8 cellular contexts compared by ENCODE assay signal in genomic region chr16:77236063-77236511, GRCh38. TPM values are rescaled to one million over a fixed set of nuclear protein-coding genes. Genes with fewer than 3 reads are reported as not detected.
A peak's percentile ranks its signal among the peaks of the same experiment; 100 is the strongest.
DNase-seq lines count a peak whose midpoint lies in the region; ATAC-seq and TF ChIP-seq lines count a peak whose summit lies in the region.

No MANE protein-coding gene starts in this region.

- no peaks in the 10 kb centered on the region for H4K20me1 ChIP-seq in BLaER1

- no peak overlapping the region for H3K27ac ChIP-seq in BLaER1
- H3K27ac ChIP-seq in liver (ENCODE audit: low read depth in 1 of 2, low read length in 2 of 2): no peak overlapping the region

- ATAC-seq in HG03378 (IDR thresholded peaks at IDR 0.05; ENCODE audit: unreplicated experiment): peak; percentile 96
- peak; percentile 97 for ATAC-seq in activated CD4-positive, alpha-beta T cell treated with anti-CD3 and anti-CD28 coated beads for 36 hours

- no peak overlapping the region for H3K4me3 Mint-ChIP-seq in activated CD4-positive, alpha-beta T cell treated with anti-CD3 and anti-CD28 coated beads for 36 hours
- H3K4me3 Mint-ChIP-seq in chondrocyte (ENCODE audit: unreplicated experiment): peak overlapping the region; percentile 49

- CTCF ChIA-PET in activated CD4-positive, alpha-beta T cell treated with anti-CD3 and anti-CD28 coated beads for 36 hours (lab: Charles Lee): interaction anchor here (0.6 to 10.2 kb wide), 24 partner anchors 10 to 593 kb away, joined by 3 to 153 read pairs (median 3); no protein-coding TSS in a partner anchor

- WGBS in liver: 2% methylated on average over 21 of the region's 21 CpGs

- no peak overlapping the region for H3K9ac ChIP-seq in BLaER1
- no peak overlapping the region for H3K9ac ChIP-seq in liver (ENCODE audit: low read depth in 1 of 2, low read length in 2 of 2)

- peaks cover 4% of the 10 kb centered on the region; the same call in 1 of the 2 replicates for H3K4me1 ChIP-seq in BLaER1
- H3K4me1 ChIP-seq in liver (ENCODE audit: control insufficient read depth in 4 of 4, insufficient read depth in 4 of 4, low read length in 3 of 4): peaks cover 0 to 3% (median 2%) of the 10 kb centered on the region in 4 donors

- H3K36me3 Mint-ChIP-seq in activated CD4-positive, alpha-beta T cell treated with anti-CD3 and anti-CD28 coated beads for 36 hours (ENCODE audit: low read depth): no peaks in the 10 kb centered on the region
- H3K36me3 Mint-ChIP-seq in chondrocyte (ENCODE audit: low read depth): no peaks in the 10 kb centered on the region

- H3K4me1 Mint-ChIP-seq in activated CD4-positive, alpha-beta T cell treated with anti-CD3 and anti-CD28 coated beads for 36 hours: peaks cover 3% of the 10 kb centered on the region
- H3K4me1 Mint-ChIP-seq in chondrocyte (ENCODE audit: low read depth): peaks cover 3% of the 10 kb centered on the region

- H3K36me3 ChIP-seq in BLaER1: no peaks in the 10 kb centered on the region
- no peaks in the 10 kb centered on the region for H3K36me3 ChIP-seq in liver (ENCODE audit: control insufficient read depth in 4 of 4, insufficient read depth in 3 of 4, low read depth in 1 of 4, low read length in 3 of 4)

- peaks cover 6% of the 10 kb centered on the region for H3K27me3 Mint-ChIP-seq in activated CD4-positive, alpha-beta T cell treated with anti-CD3 and anti-CD28 coated beads for 36 hours
- H3K27me3 Mint-ChIP-seq in chondrocyte (ENCODE audit: low read depth): peaks cover 21% of the 10 kb centered on the region

- H3K9me3 ChIP-seq in BLaER1 (no peaks in the 10 kb centered on the region), liver (ENCODE audit: control insufficient read depth in 4 of 4, low read length in 3 of 4) (no peaks in the 10 kb centered on the region)

- peak overlapping the region; percentile 61 for H3K4me2 ChIP-seq in BLaER1

- peak; percentile 99 for TF ChIP-seq CTCF in chondrocyte (IDR thresholded peaks at IDR 0.05)
- peak; percentile 100 for TF ChIP-seq CTCF in liver (IDR thresholded peaks at IDR 0.05; ENCODE audit: low read depth, low read length, missing input control)

- intact Hi-C loops in activated CD4-positive, alpha-beta T cell treated with anti-CD3 and anti-CD28 coated beads for 36 hours (cut with DNase I, micrococcal nuclease): loop anchor here (1.0 to 10.0 kb wide), 7 partner anchors 72 to 769 kb away; partner anchors contain the start of gene ADAMTS18 (in 2 of the 2)

- POLR2A ChIA-PET in activated CD4-positive, alpha-beta T cell treated with anti-CD3 and anti-CD28 coated beads for 36 hours (lab: Charles Lee): interaction anchor here (0.5 kb wide), 1 partner anchor 865 kb away, joined by 3 read pairs; no protein-coding TSS in a partner anchor

- DNase-seq in GM19240 (ENCODE audit: insufficient read length, low spot score) (peak; percentile 70), NCI-H510A treated with DMSO at 0.1 percent for 48 hours (lab: John Stamatoyannopoulos, UW) (peak; percentile 86), chondrocyte (ENCODE audit: low spot score) (no peak)
- peak; percentile 94 for DNase-seq in activated CD4-positive, alpha-beta T cell treated with anti-CD3 and anti-CD28 coated beads for 36 hours
- DNase-seq in stimulated activated CD4-positive, alpha-beta T cell treated with anti-CD3 and anti-CD28 coated beads, Interleukin-4, amount 100 ng/mL, for 48 hours (ENCODE audit: low read depth in 2 of 2): peak; percentile 78 to 85

- H3K9me3 Mint-ChIP-seq in activated CD4-positive, alpha-beta T cell treated with anti-CD3 and anti-CD28 coated beads for 36 hours (ENCODE audit: low read depth): no peaks in the 10 kb centered on the region
- H3K9me3 Mint-ChIP-seq in chondrocyte (ENCODE audit: low read depth): no peaks in the 10 kb centered on the region

- TF ChIP-seq RAD21 in liver (IDR thresholded peaks at IDR 0.05): peak; percentile 100

- H3K27ac Mint-ChIP-seq in activated CD4-positive, alpha-beta T cell treated with anti-CD3 and anti-CD28 coated beads for 36 hours: no peak overlapping the region
- no peak overlapping the region for H3K27ac Mint-ChIP-seq in chondrocyte (ENCODE audit: unreplicated experiment)

- no peaks in the 10 kb centered on the region for H3K27me3 ChIP-seq in BLaER1
- H3K27me3 ChIP-seq in liver (ENCODE audit: control insufficient read depth in 4 of 4, insufficient read depth in 4 of 4, low read length in 3 of 4): peaks cover 0 to 3% (median 0%) of the 10 kb centered on the region in 4 donors

- H3K4me3 ChIP-seq in BLaER1 (no peak overlapping the region), liver (ENCODE audit: low read depth in 1 of 3, low read length in 3 of 3) (peak overlapping the region in 1 of 3 donors; percentile 2)

TF ChIP-seq in liver, 16 proteins besides CTCF, POLR2A, EP300 and RAD21:
- no peak for TF ChIP-seq NR2F2 (IDR thresholded peaks at IDR 0.05)

RNA-seq across cellular contexts. Expression of gene SYCE1L, which starts 36.9 kb away (rescaled TPM):
- total RNA-seq in activated CD4-positive, alpha-beta T cell treated with anti-CD3 and anti-CD28 coated beads for 36 hours: 1 to 10 TPM; 4.3 to 7.1 TPM
- total RNA-seq in chondrocyte (3.1 to 4.0 TPM (median 3.9 TPM) in 3 replicates), liver (not detected)
- polyA plus RNA-seq in liver: under 1 TPM; 0.51 to 0.69 TPM

RNA-seq across cellular contexts. Expression of gene MON1B, which starts 45.1 kb away (rescaled TPM):
- total RNA-seq in activated CD4-positive, alpha-beta T cell treated with anti-CD3 and anti-CD28 coated beads for 36 hours: 10 to 100 TPM; 58.0 to 63.4 TPM
- total RNA-seq in chondrocyte: 26.9 to 34.3 TPM (median 27.5 TPM) in 3 replicates
- total RNA-seq in liver: 10 to 100 TPM in 1 of 2 donors, 1 to 10 TPM in 1; 7.1 to 14.1 TPM
- polyA plus RNA-seq in liver: 10 to 100 TPM; 10.7 to 23.5 TPM
